ENCODE assay signal across 24 cellular contexts in genomic region chr7:45692031-45692430, GRCh38.
"Had no signal": no experiment of that assay in that cellular context is flagged by ENCODE, and none has a peak within 500 bp of the region (broad histone marks: within the 10 kb centered on the region; RNA-seq: fewer than 3 reads in every experiment).

No MANE protein-coding gene starts in this region.

- H3K4me1 ChIP-seq: breast epithelium, parathyroid adenoma, tibial artery had no signal

- H3K27ac Mint-ChIP-seq: activated naive CD4-positive, alpha-beta T cell treated with anti-CD3 and anti-CD28 coated beads for 36 hours; activated naive CD8-positive, alpha-beta T cell treated with anti-CD3 and anti-CD28 coated beads, Interleukin-2, amount 10 ng/mL, durations not matched to agents 7 days and 5 days; dendritic cell treated with granulocyte-macrophage colony-stimulating factor and Interleukin-4, amounts not matched to agents 40 ng/mL and 50 ng/mL, for 4 days; immature natural killer cell; memory B cell; naive B cell; T-helper 17 cell had no signal

- H3K9me3 ChIP-seq: breast epithelium, tibial artery had no signal

- H3K9me3 Mint-ChIP-seq: activated naive CD4-positive, alpha-beta T cell treated with anti-CD3 and anti-CD28 coated beads for 36 hours; dendritic cell treated with granulocyte-macrophage colony-stimulating factor and Interleukin-4, amounts not matched to agents 40 ng/mL and 50 ng/mL, for 4 days; immature natural killer cell; memory B cell had no signal

- H3K79me2 ChIP-seq: hepatocyte, parathyroid adenoma had no signal

- H3K4me2 ChIP-seq: hepatocyte had no signal

- H3K4me3 ChIP-seq: breast epithelium, hepatocyte, tibial artery had no signal

- FAIRE-seq: urothelium cell line had no signal

- H3K4me1 Mint-ChIP-seq: immature natural killer cell, memory B cell, naive B cell, T-helper 17 cell had no signal

- ATAC-seq: activated CD4-positive, CD25-positive, alpha-beta regulatory T cell treated with anti-CD3 and anti-CD28 coated beads, Interleukin-2, amount 50 U/mL, for 24 hours; stimulated activated naive CD8-positive, alpha-beta T cell treated with anti-CD3 and anti-CD28 coated beads, Interleukin-15, Interleukin-2, amounts not matched to agents 100 U/mL and 50 U/mL, for 24 hours; T-helper 17 cell had no signal

- DNase-seq: activated CD4-positive, alpha-beta T cell treated with anti-CD3 and anti-CD28 coated beads, Interleukin-2, amount 50 U/mL, for 1 hour; activated CD8-positive, alpha-beta memory T cell treated with anti-CD3 and anti-CD28 coated beads for 24 hours; activated CD8-positive, alpha-beta memory T cell treated with anti-CD3 and anti-CD28 coated beads, Interleukin-2, amount 50 U/mL, for 48 hours; activated effector memory CD4-positive, alpha-beta T cell treated with Interleukin-2 at 50 U/mL for 16 hours; activated naive CD4-positive, alpha-beta T cell treated with anti-CD3 and anti-CD28 coated beads for 36 hours; activated naive CD8-positive, alpha-beta T cell treated with anti-CD3 and anti-CD28 coated beads, Interleukin-2, amount 10 ng/mL, durations not matched to agents 7 days and 5 days; amniotic stem cell; effector memory CD4-positive, alpha-beta T cell; foreskin melanocyte; immature natural killer cell; naive B cell; nucleus accumbens; stimulated activated CD4-positive, alpha-beta T cell treated with anti-CD3 and anti-CD28 coated beads, Interleukin-4, amount 100 ng/mL, for 4 hours; stimulated activated naive CD8-positive, alpha-beta T cell treated with anti-CD3 and anti-CD28 coated beads, Interleukin-15, Interleukin-2, amounts not matched to agents 100 U/mL and 50 U/mL, for 24 hours; substantia nigra; T-helper 17 cell had no signal

- H3K4me3 Mint-ChIP-seq: activated naive CD4-positive, alpha-beta T cell treated with anti-CD3 and anti-CD28 coated beads for 36 hours; activated naive CD8-positive, alpha-beta T cell treated with anti-CD3 and anti-CD28 coated beads, Interleukin-2, amount 10 ng/mL, durations not matched to agents 7 days and 5 days; dendritic cell treated with granulocyte-macrophage colony-stimulating factor and Interleukin-4, amounts not matched to agents 40 ng/mL and 50 ng/mL, for 4 days; immature natural killer cell; memory B cell; naive B cell; T-helper 17 cell had no signal

- H3K36me3 Mint-ChIP-seq: activated naive CD8-positive, alpha-beta T cell treated with anti-CD3 and anti-CD28 coated beads, Interleukin-2, amount 10 ng/mL, durations not matched to agents 7 days and 5 days; immature natural killer cell; memory B cell; naive B cell had no signal

- H3K27ac ChIP-seq: breast epithelium, hepatocyte, parathyroid adenoma, tibial artery had no signal

- H3K36me3 ChIP-seq: breast epithelium, tibial artery had no signal

- H3K27me3 ChIP-seq: breast epithelium, hepatocyte, tibial artery had no signal

- H3K27me3 Mint-ChIP-seq: dendritic cell treated with granulocyte-macrophage colony-stimulating factor and Interleukin-4, amounts not matched to agents 40 ng/mL and 50 ng/mL, for 4 days; memory B cell had no signal

- H2AFZ ChIP-seq: hepatocyte, parathyroid adenoma had no signal

- H3K9ac ChIP-seq: parathyroid adenoma had no signal
